20 cellular contexts compared by ENCODE assay signal in genomic region chr20:63502671-63503172, GRCh38. TPM values are rescaled to one million over a fixed set of nuclear protein-coding genes. Genes with fewer than 3 reads are reported as not detected.
DNase-seq lines count a peak whose midpoint lies in the region; ATAC-seq and TF ChIP-seq lines count a peak whose summit lies in the region.
"Had no signal": no experiment of that assay in that cellular context is flagged by ENCODE, and none has a peak within 500 bp of the region (broad histone marks: within the 10 kb centered on the region; RNA-seq: fewer than 3 reads in every experiment).

No MANE protein-coding gene starts in this region.

- H4K91ac ChIP-seq in neuronal stem cell (ENCODE audit: low read depth, low read length, poor library complexity), result no peak overlapping the region

- H2BK15ac ChIP-seq in neuronal stem cell (ENCODE audit: low read length), result peak overlapping the region; percentile 67

- H2BK12ac ChIP-seq in neuronal stem cell (ENCODE audit: low read length), result no peak overlapping the region

- H3K27ac ChIP-seq in neuronal stem cell (replicated peaks; ENCODE audit: low read length), result no peak overlapping the region
- H3K27ac ChIP-seq: testis had no signal

- H3K27me3 Mint-ChIP-seq in osteocyte (ENCODE audit: unreplicated experiment), result peaks cover 16% of the 10 kb centered on the region

- DNase-seq in ELF-1 (ENCODE audit: low read depth, low spot score), result peak; percentile 19
- DNase-seq in NCI-H1092 treated with DMSO at 0.1 percent for 48 hours (lab: John Stamatoyannopoulos, UW), result peak; percentile 83
- peak; percentile 93 for DNase-seq in SK-N-DZ (ENCODE audit: low spot score)
- no peak for DNase-seq in neuronal stem cell (ENCODE audit: low spot score)
- DNase-seq in osteocyte (ENCODE audit: extremely low spot score, unreplicated experiment), result no peak
- DNase-seq: foreskin melanocyte; mesenchymal stem cell; stimulated activated CD4-positive, alpha-beta T cell treated with anti-CD3 and anti-CD28 coated beads, Interleukin-4, amount 100 ng/mL, for 24 hours had no signal

- peak overlapping the region; percentile 97 for H3K14ac ChIP-seq in neuronal stem cell (ENCODE audit: low read length)

- peak overlapping the region; percentile 30 for H2AK5ac ChIP-seq in neuronal stem cell (ENCODE audit: low read depth, low read length)

- no peak overlapping the region for H2BK120ac ChIP-seq in neuronal stem cell (ENCODE audit: low read depth, low read length)

- H3K4me1 ChIP-seq in neuronal stem cell (ENCODE audit: control insufficient read depth in 2 of 2, insufficient read depth in 1 of 2, low read depth in 1 of 2, low read length in 2 of 2), result peaks cover 9 to 19% of the 10 kb centered on the region in 2 donors
- H3K4me1 ChIP-seq: testis had no signal

- H3K27me3 ChIP-seq in neuronal stem cell (ENCODE audit: control insufficient read depth in 3 of 3, insufficient read depth in 3 of 3, low read depth in 1 of 3, low read length in 3 of 3), result peaks cover 14 to 33% (median 28%) of the 10 kb centered on the region in 3 experiments
- H3K27me3 ChIP-seq: adrenal gland, testis had no signal

- H2BK5ac ChIP-seq in neuronal stem cell (ENCODE audit: low read length), result no peak overlapping the region

- H3K9ac ChIP-seq in neuronal stem cell (ENCODE audit: low read depth, low read length, poor library complexity), result no peak overlapping the region

- H3K9me3 ChIP-seq in neuronal stem cell (replicated peaks in 1 of 2; ENCODE audit: control insufficient read depth in 2 of 2, insufficient read depth in 1 of 2, low read depth in 1 of 2, low read length in 2 of 2), result peaks cover 3 to 15% of the 10 kb centered on the region in 2 donors
- H3K9me3 ChIP-seq: adrenal gland, testis had no signal

- no peak for ATAC-seq in GM21367 (IDR thresholded peaks at IDR 0.05; ENCODE audit: unreplicated experiment)
- ATAC-seq in GM21381 (IDR thresholded peaks at IDR 0.05; ENCODE audit: unreplicated experiment), result no peak
- ATAC-seq: Panc1 had no signal

- no peak overlapping the region for H3K4ac ChIP-seq in neuronal stem cell (ENCODE audit: low read length)

- no peak for TF ChIP-seq CTCF in osteocyte (IDR thresholded peaks at IDR 0.05)

- no peaks in the 10 kb centered on the region for H3K36me3 Mint-ChIP-seq in osteocyte (ENCODE audit: unreplicated experiment)
- H3K36me3 Mint-ChIP-seq: CD14-positive monocyte had no signal

- no peak overlapping the region for H3K4me3 Mint-ChIP-seq in osteocyte (ENCODE audit: unreplicated experiment)
- H3K4me3 Mint-ChIP-seq: CD14-positive monocyte, neural crest cell had no signal

- H3K36me3 ChIP-seq in neuronal stem cell (replicated peaks in 1 of 2; ENCODE audit: control insufficient read depth in 2 of 2, insufficient read depth in 2 of 2, low read length in 2 of 2), result no peaks in the 10 kb centered on the region
- H3K36me3 ChIP-seq: adrenal gland, HAP-1 had no signal

- no peak overlapping the region for H2AFZ ChIP-seq in neuronal stem cell (ENCODE audit: low read length)

- H3K23ac ChIP-seq in neuronal stem cell (ENCODE audit: low read depth, low read length, poor library complexity), result peak overlapping the region; percentile 73

- WGBS in neuronal stem cell (ENCODE audit: extremely low coverage in 2 of 2, insufficient read length in 2 of 2, insufficient replicate concordance in 1 of 2), 2 donors, result no CpG with 5 or more reads among the region's 15 CpGs

- no peaks in the 10 kb centered on the region for H3K4me1 Mint-ChIP-seq in osteocyte (ENCODE audit: unreplicated experiment)
- H3K4me1 Mint-ChIP-seq: CD14-positive monocyte had no signal

- no peak overlapping the region for H4K8ac ChIP-seq in neuronal stem cell (ENCODE audit: low read depth, low read length)

- H3K18ac ChIP-seq in neuronal stem cell (ENCODE audit: low read length), result peak overlapping the region; percentile 89

- H3K79me1 ChIP-seq in neuronal stem cell (ENCODE audit: low read depth, low read length), result no peaks in the 10 kb centered on the region

- no peak overlapping the region for H3K4me2 ChIP-seq in neuronal stem cell (ENCODE audit: insufficient read depth, low read length, poor library complexity, severe bottlenecking)

- H3K9me3 Mint-ChIP-seq in osteocyte (ENCODE audit: unreplicated experiment), result peaks cover 5% of the 10 kb centered on the region
- H3K9me3 Mint-ChIP-seq: neural crest cell had no signal

- no peak overlapping the region for H3K27ac Mint-ChIP-seq in osteocyte (ENCODE audit: unreplicated experiment)
- H3K27ac Mint-ChIP-seq: activated T-helper 2 cell treated with anti-CD3 and anti-CD28 coated beads, Interferon-gamma antibody, Interleukin-2, Interleukin-4, amounts not matched to agents 10 μg/mL and 5 μg/mL and 100 μg/mL, durations not matched to agents 14 hours and 24 hours and 36 hours; CD14-positive monocyte had no signal

- no peak overlapping the region for H3K4me3 ChIP-seq in neuronal stem cell (ENCODE audit: low read length in 2 of 2)
- H3K4me3 ChIP-seq: adrenal gland, HAP-1, testis had no signal

RNA-seq across cellular contexts. Expression of gene EEF1A2, which starts 3.8 kb away (rescaled TPM):
- 753 and 802 TPM in 2 replicates for polyA plus RNA-seq in SK-N-DZ (2014; cell fraction: cytosol; rRNA removed)
- polyA plus RNA-seq in SK-N-DZ (2014; cell fraction: nucleus; rRNA removed), result 489 and 497 TPM in 2 replicates
- polyA plus RNA-seq in neuronal stem cell (2013, experiment 1 of 2), result 0.57 TPM
- polyA plus RNA-seq in neuronal stem cell (2013, experiment 2 of 2), result 0.96 TPM
- 0.56 and 0.68 TPM in 2 replicates for total RNA-seq in osteocyte
- polyA plus RNA-seq: CD14-positive monocyte had no signal

RNA-seq across cellular contexts. Expression of gene PPDPF, which starts 17.8 kb away (rescaled TPM):
- polyA plus RNA-seq in SK-N-DZ (2014; cell fraction: cytosol; rRNA removed), result 57.4 and 64.4 TPM in 2 replicates
- polyA plus RNA-seq in SK-N-DZ (2014; cell fraction: nucleus; rRNA removed), result 31.6 and 40.3 TPM in 2 replicates
- 310 TPM for polyA plus RNA-seq in neuronal stem cell (2013, experiment 1 of 2)
- polyA plus RNA-seq in neuronal stem cell (2013, experiment 2 of 2), result 296 TPM
- 220 and 239 TPM in 2 replicates for total RNA-seq in osteocyte

RNA-seq across cellular contexts. Expression of gene KCNQ2, which starts 30.3 kb away (rescaled TPM):
- 375 and 399 TPM in 2 replicates for polyA plus RNA-seq in SK-N-DZ (2014; cell fraction: cytosol; rRNA removed)
- polyA plus RNA-seq in SK-N-DZ (2014; cell fraction: nucleus; rRNA removed), result 414 and 472 TPM in 2 replicates
- 79.3 TPM for polyA plus RNA-seq in neuronal stem cell (2013, experiment 1 of 2)
- 73.4 TPM for polyA plus RNA-seq in neuronal stem cell (2013, experiment 2 of 2)
- total RNA-seq in osteocyte, result not detected in 2 replicates
- total RNA-seq: activated T-helper 2 cell treated with anti-CD3 and anti-CD28 coated beads, Interferon-gamma antibody, Interleukin-2, Interleukin-4, amounts not matched to agents 10 μg/mL and 5 μg/mL and 100 μg/mL, durations not matched to agents 14 hours and 24 hours and 36 hours; IMR-90 had no signal
- polyA plus RNA-seq: CD14-positive monocyte had no signal

RNA-seq across cellular contexts. Expression of gene PTK6, which starts 34.5 kb away (rescaled TPM):
- polyA plus RNA-seq in SK-N-DZ (2014; cell fraction: cytosol; rRNA removed), result not detected in 2 replicates
- not detected in 2 replicates for polyA plus RNA-seq in SK-N-DZ (2014; cell fraction: nucleus; rRNA removed)
- not detected for polyA plus RNA-seq in neuronal stem cell (2013, experiment 1 of 2)
- polyA plus RNA-seq in neuronal stem cell (2013, experiment 2 of 2), result not detected
- total RNA-seq in osteocyte, result 0.13 TPM in 1 of 2 replicates, not detected in the other
- total RNA-seq: Daoy, IMR-90, neural crest cell had no signal
- polyA plus RNA-seq: IMR-90 had no signal

RNA-seq across cellular contexts. Expression of gene SRMS, which starts 44.8 kb away (rescaled TPM):
- not detected in 2 replicates for polyA plus RNA-seq in SK-N-DZ (2014; cell fraction: cytosol; rRNA removed)
- polyA plus RNA-seq in SK-N-DZ (2014; cell fraction: nucleus; rRNA removed), result not detected in 2 replicates
- not detected for polyA plus RNA-seq in neuronal stem cell (2013, experiment 1 of 2)
- not detected for polyA plus RNA-seq in neuronal stem cell (2013, experiment 2 of 2)
- not detected in 2 replicates for total RNA-seq in osteocyte
- total RNA-seq: activated T-helper 2 cell treated with anti-CD3 and anti-CD28 coated beads, Interferon-gamma antibody, Interleukin-2, Interleukin-4, amounts not matched to agents 10 μg/mL and 5 μg/mL and 100 μg/mL, durations not matched to agents 14 hours and 24 hours and 36 hours; adrenal gland; Daoy; IMR-90; NCI-H460; neural crest cell had no signal
- polyA plus RNA-seq: adrenal gland, CD14-positive monocyte, IMR-90 had no signal

Comparison
In these comparisons a context has a peak if more than half of its experiments do, and no peak if none do; other contexts are left out.
1. DNase-seq: peak in ELF-1 (single experiment), NCI-H1092 treated with DMSO at 0.1 percent for 48 hours (single experiment) and SK-N-DZ (single experiment); none in neuronal stem cell (single experiment) and osteocyte (single experiment).